18 cellular contexts compared by ENCODE assay signal in the genomic region with DNA sequence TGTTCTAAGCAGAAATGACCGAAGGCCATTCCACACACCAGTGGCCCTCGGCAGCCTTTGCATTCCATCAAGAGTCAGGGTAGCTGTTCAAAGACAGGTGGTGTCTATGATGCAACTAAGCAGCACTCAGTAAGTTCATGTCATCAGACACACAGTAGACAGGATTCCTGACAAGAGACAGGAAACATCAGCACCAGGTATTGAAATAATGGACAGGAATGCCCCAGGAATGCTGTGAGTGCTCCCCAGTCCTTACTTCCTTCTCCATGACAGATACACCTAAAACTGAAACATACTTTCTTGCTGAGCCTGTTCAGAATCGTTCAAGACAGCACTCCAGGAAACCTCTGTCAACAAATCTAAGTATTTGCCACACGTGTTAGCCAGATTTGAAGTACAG.
DNase-seq lines count a peak whose midpoint lies in the region; ATAC-seq, FAIRE-seq and TF ChIP-seq lines count a peak whose summit lies in the region.
"Had no signal": no experiment of that assay in that cellular context is flagged by ENCODE, and none has a peak within 500 bp of the region (broad histone marks: within the 10 kb centered on the region; RNA-seq: fewer than 3 reads in every experiment).

No MANE protein-coding gene starts in this region.

- FAIRE-seq in H54 (lab: Jason Lieb, UNC): no peak
- FAIRE-seq in frontal cortex (lab: Jason Lieb, UNC): no peak
- FAIRE-seq: A549, GM12892, GM19239, RCC 7860 had no signal

- intact Hi-C loops in CD8-positive, alpha-beta T cell (cut with DNase I, micrococcal nuclease): no loop called here

- TF ChIP-seq CTCF in CD8-positive, alpha-beta T cell (IDR thresholded peaks at IDR 0.05): no peak
- TF ChIP-seq CTCF in RWPE2 (IDR thresholded peaks at IDR 0.05; ENCODE audit: poor library complexity, severe bottlenecking): no peak
- no peak for TF ChIP-seq CTCF in foreskin keratinocyte (conservative IDR thresholded peaks at IDR 0.05)
- no peak for TF ChIP-seq CTCF in nephron (IDR thresholded peaks at IDR 0.05; ENCODE audit: unreplicated experiment in 3 of 3)

- H3K27ac Mint-ChIP-seq in CD8-positive, alpha-beta T cell: peak overlapping the region; percentile 47
- H3K27ac Mint-ChIP-seq in nephron: peak overlapping the region in 2 of 3 experiments; percentile 34 to 35
- H3K27ac Mint-ChIP-seq: GM23338 had no signal

- no peak overlapping the region for H3K27ac ChIP-seq in CD8-positive, alpha-beta T cell (ENCODE audit: low read depth, low read length)
- H3K27ac ChIP-seq in RWPE2 (ENCODE audit: poor library complexity, severe bottlenecking): peak overlapping the region; percentile 22
- H3K27ac ChIP-seq in foreskin keratinocyte: no peak overlapping the region
- H3K27ac ChIP-seq: A549, KMS-11 had no signal

- no peaks in the 10 kb centered on the region for H3K36me3 ChIP-seq in CD8-positive, alpha-beta T cell (ENCODE audit: insufficient read depth, low read length)
- peaks cover 4% of the 10 kb centered on the region; the same call in 1 of the 2 replicates for H3K36me3 ChIP-seq in RWPE2 (ENCODE audit: low read depth)

- H3K9me3 ChIP-seq in CD8-positive, alpha-beta T cell (ENCODE audit: low read length): no peaks in the 10 kb centered on the region
- H3K9me3 ChIP-seq in RWPE2 (ENCODE audit: severe bottlenecking): no peaks in the 10 kb centered on the region
- H3K9me3 ChIP-seq: A549 had no signal

- DNase-seq in CD8-positive, alpha-beta T cell: no peak
- DNase-seq in RWPE2 (ENCODE audit: low spot score) (no peak), foreskin keratinocyte (peak; percentile 53 to 81), H54 (ENCODE audit: insufficient read length, low spot score) (no peak), frontal cortex (ENCODE audit: low spot score in 2 of 2) (no peak)
- DNase-seq: DND-41, GDM1, NCI-H2029, NCI-H524, SIG-M5 had no signal

- H3K4me3 ChIP-seq in CD8-positive, alpha-beta T cell (ENCODE audit: low read depth, low read length): no peak overlapping the region
- no peak overlapping the region for H3K4me3 ChIP-seq in RWPE2 (ENCODE audit: severe bottlenecking)
- H3K4me3 ChIP-seq: A549, GM23338 had no signal

- no peaks in the 10 kb centered on the region for H3K27me3 Mint-ChIP-seq in CD8-positive, alpha-beta T cell (ENCODE audit: low read depth)
- no peaks in the 10 kb centered on the region for H3K27me3 Mint-ChIP-seq in nephron (ENCODE audit: low read depth)

- peaks cover 27% of the 10 kb centered on the region for H3K36me3 Mint-ChIP-seq in CD8-positive, alpha-beta T cell
- H3K36me3 Mint-ChIP-seq in nephron (ENCODE audit: low read depth): peaks cover 26% of the 10 kb centered on the region

- H3K4me1 ChIP-seq in CD8-positive, alpha-beta T cell (ENCODE audit: insufficient read depth, low read length): peaks cover 14% of the 10 kb centered on the region
- H3K4me1 ChIP-seq in RWPE2 (ENCODE audit: insufficient read depth, poor library complexity, severe bottlenecking) (no peaks in the 10 kb centered on the region), foreskin keratinocyte (peaks cover 4% of the 10 kb centered on the region)

- CTCF ChIA-PET in CD8-positive, alpha-beta T cell (lab: Charles Lee): no interaction called here

- H3K4me3 Mint-ChIP-seq in CD8-positive, alpha-beta T cell: no peak overlapping the region
- H3K4me3 Mint-ChIP-seq in nephron: no peak overlapping the region
- H3K4me3 Mint-ChIP-seq: GM23338 had no signal

- no peak for TF ChIP-seq POLR2A in H54 (IDR thresholded peaks at IDR 0.05; ENCODE audit: low read depth, low read length)

- POLR2A ChIA-PET in CD8-positive, alpha-beta T cell (lab: Charles Lee): no interaction called here

- H3K9me3 Mint-ChIP-seq in CD8-positive, alpha-beta T cell: no peaks in the 10 kb centered on the region
- no peaks in the 10 kb centered on the region for H3K9me3 Mint-ChIP-seq in nephron

- no peaks in the 10 kb centered on the region for H3K27me3 ChIP-seq in CD8-positive, alpha-beta T cell (ENCODE audit: insufficient read depth, low read length)
- H3K27me3 ChIP-seq in RWPE2 (ENCODE audit: insufficient read depth, poor library complexity, severe bottlenecking) (peaks cover 2% of the 10 kb centered on the region), foreskin keratinocyte (no peaks in the 10 kb centered on the region)

- peaks cover 11% of the 10 kb centered on the region for H3K4me1 Mint-ChIP-seq in CD8-positive, alpha-beta T cell (ENCODE audit: low read depth)
- peaks cover 6% of the 10 kb centered on the region for H3K4me1 Mint-ChIP-seq in nephron

- ATAC-seq in CD8-positive, alpha-beta T cell: no peak
- peak; percentile 63 for ATAC-seq in RWPE2 (ENCODE audit: low read depth)
- ATAC-seq in foreskin keratinocyte: no peak
- no peak for ATAC-seq in GM19395 (IDR thresholded peaks at IDR 0.05; ENCODE audit: unreplicated experiment)
- ATAC-seq: A549, GM23338 had no signal

Comparison
In these comparisons a context has a peak if more than half of its experiments do, and no peak if none do; other contexts are left out.
1. DNase-seq: peak in foreskin keratinocyte (2 of 2); none in CD8-positive, alpha-beta T cell (0 of 7), RWPE2 (single experiment), H54 (single experiment) and frontal cortex (0 of 2).